Comparison of ENCODE assay signal across 9 cellular contexts in genomic region chr11:57566035-57566504, GRCh38. TPM values are rescaled to one million over a fixed set of nuclear protein-coding genes. Genes with fewer than 3 reads are reported as not detected.
DNase-seq lines count a peak whose midpoint lies in the region; ATAC-seq and TF ChIP-seq lines count a peak whose summit lies in the region.
"Had no signal": no experiment of that assay in that cellular context is flagged by ENCODE, and none has a peak within 500 bp of the region (broad histone marks: within the 10 kb centered on the region; RNA-seq: fewer than 3 reads in every experiment).

No MANE protein-coding gene starts in this region.

- H3K27ac Mint-ChIP-seq in natural killer cell, result peak overlapping the region; percentile 96 to 99

- H3K27me3 ChIP-seq in WERI-Rb-1 (ENCODE audit: insufficient read depth, low read depth, severe bottlenecking), result peaks cover 21% of the 10 kb centered on the region

- TF ChIP-seq POLR2A in erythroblast (IDR thresholded peaks at IDR 0.05; ENCODE audit: low read length), result no peak

- peak; percentile 65 for ATAC-seq in GM21576 (IDR thresholded peaks at IDR 0.05; ENCODE audit: unreplicated experiment)
- peak; percentile 54 to 66 (median 60) for ATAC-seq in natural killer cell

- intact Hi-C loops in natural killer cell (cut with micrococcal nuclease), result loop anchor here (5.0 kb wide), 2 partner anchors 946 to 1011 kb away; partner anchors contain the start of genes LPXN and ZFP91

- H3K27ac ChIP-seq in VCaP, result peak overlapping the region; percentile 59
- no peak overlapping the region for H3K27ac ChIP-seq in WERI-Rb-1
- H3K27ac ChIP-seq: 22Rv1 had no signal

- no peak for TF ChIP-seq CTCF in VCaP (conservative IDR thresholded peaks at IDR 0.05)
- TF ChIP-seq CTCF in natural killer cell (IDR thresholded peaks at IDR 0.05), result no peak
- TF ChIP-seq CTCF in WERI-Rb-1 (IDR thresholded peaks at IDR 0.05; ENCODE audit: low read depth, low read length), result no peak

- peaks cover 55 to 63% of the 10 kb centered on the region in 2 donors for H3K4me1 Mint-ChIP-seq in natural killer cell

- H3K36me3 Mint-ChIP-seq in natural killer cell, result no peaks in the 10 kb centered on the region

- peak; percentile 3 for DNase-seq in NCI-H1105 (lab: John Stamatoyannopoulos, UW)
- no peak for DNase-seq in NCI-H1105 treated with DMSO at 0.1 percent for 48 hours (lab: John Stamatoyannopoulos, UW)
- DNase-seq in HuH-7 (ENCODE audit: low spot score), result peak; percentile 93
- DNase-seq in erythroblast (lab: John Stamatoyannopoulos, UW), result peak; percentile 72 to 78
- no peak for DNase-seq in natural killer cell
- DNase-seq in WERI-Rb-1, result no peak

- no peaks in the 10 kb centered on the region for H3K36me3 ChIP-seq in WERI-Rb-1

- H3K27me3 Mint-ChIP-seq in natural killer cell (ENCODE audit: low read depth in 2 of 2), result no peaks in the 10 kb centered on the region

- H3K4me3 ChIP-seq in WERI-Rb-1 (ENCODE audit: low read depth, low read length), result no peak overlapping the region

- H3K9me3 Mint-ChIP-seq in natural killer cell, result no peaks in the 10 kb centered on the region

- H3K4me3 Mint-ChIP-seq in natural killer cell, result peak overlapping the region; percentile 98

- H3K9me3 ChIP-seq in WERI-Rb-1 (ENCODE audit: severe bottlenecking), result no peaks in the 10 kb centered on the region

RNA-seq across cellular contexts. Expression of gene UBE2L6, which starts 1.4 kb away (rescaled TPM):
- 100 to 1,000 TPM in 2 of 3 donors, 10 to 100 TPM in 1; 89.1 to 108 (median 103) TPM for total RNA-seq in natural killer cell

RNA-seq across cellular contexts. Expression of gene SMTNL1, which starts 28.7 kb away (rescaled TPM):
- not detected for total RNA-seq in natural killer cell

RNA-seq across cellular contexts. Expression of gene SERPING1, which starts 31.4 kb away (rescaled TPM):
- under 1 TPM in 1 of 3 donors, not detected in 2; 0.50 TPM for total RNA-seq in natural killer cell

RNA-seq across cellular contexts. Expression of gene TIMM10, which starts 35.5 kb away (rescaled TPM):
- 10 to 100 TPM; 15.0 to 18.8 (median 17.1) TPM for total RNA-seq in natural killer cell

RNA-seq across cellular contexts. Expression of gene SLC43A1, which starts 50.6 kb away (rescaled TPM):
- 10 to 100 TPM; 11.3 to 20.6 (median 13.9) TPM for total RNA-seq in natural killer cell

Comparison
In these comparisons a context has a peak if more than half of its experiments do, and no peak if none do; other contexts are left out.
1. DNase-seq: peak in NCI-H1105 (single experiment), HuH-7 (single experiment) and erythroblast (2 of 2); none in NCI-H1105 treated with DMSO at 0.1 percent for 48 hours (single experiment), natural killer cell (single experiment) and WERI-Rb-1 (single experiment).